In genomic region chr15:93942140-93942808, GRCh38 we compare ENCODE assay signal across 14 cellular contexts.
A peak's percentile ranks its signal among the peaks of the same experiment; 100 is the strongest.
DNase-seq lines count a peak whose midpoint lies in the region; ATAC-seq, FAIRE-seq and TF ChIP-seq lines count a peak whose summit lies in the region.
"Had no signal": no experiment of that assay in that cellular context is flagged by ENCODE, and none has a peak within 500 bp of the region (broad histone marks: within the 10 kb centered on the region; RNA-seq: fewer than 3 reads in every experiment).

No MANE protein-coding gene starts in this region.

- H3K27me3 ChIP-seq in keratinocyte (ENCODE audit: control insufficient read depth, extremely low read depth, insufficient read depth, low read length): no peaks in the 10 kb centered on the region
- H3K27me3 ChIP-seq: pancreas, uterus had no signal

- no peaks in the 10 kb centered on the region for H3K79me2 ChIP-seq in keratinocyte (ENCODE audit: control insufficient read depth, insufficient read depth, low read length)

- FAIRE-seq in keratinocyte (lab: Jason Lieb, UNC): peak; percentile 23
- FAIRE-seq: pancreas had no signal

- TF ChIP-seq CTCF in keratinocyte (optimal IDR thresholded peaks at IDR 0.05 in 1 of 3, IDR thresholded peaks at IDR 0.05 in 1 of 3, conservative IDR thresholded peaks at IDR 0.05 in 1 of 3; ENCODE audit: extremely low read depth in 1 of 3, insufficient read depth in 2 of 3, low read length in 3 of 3): no peak

- H4K20me1 ChIP-seq in keratinocyte (ENCODE audit: control insufficient read depth, extremely low read depth, insufficient read depth, low read length): no peaks in the 10 kb centered on the region

- no peak overlapping the region for H3K27ac ChIP-seq in keratinocyte (ENCODE audit: control insufficient read depth, insufficient read depth, low read length)
- H3K27ac ChIP-seq: pancreas, uterus had no signal

- H3K9ac ChIP-seq in keratinocyte (ENCODE audit: control insufficient read depth, extremely low read depth, insufficient read depth, low read length): no peak overlapping the region

- no peaks in the 10 kb centered on the region for H3K36me3 ChIP-seq in keratinocyte (ENCODE audit: control insufficient read depth in 2 of 2, extremely low read depth in 1 of 2, insufficient read depth in 2 of 2, low read length in 2 of 2)
- H3K36me3 ChIP-seq: pancreas, uterus had no signal

- no peak overlapping the region for H2AFZ ChIP-seq in keratinocyte (ENCODE audit: control insufficient read depth, low read length)

- H3K4me2 ChIP-seq in keratinocyte (ENCODE audit: control insufficient read depth, extremely low read depth, insufficient read depth, low read depth, low read length): no peak overlapping the region
- H3K4me2 ChIP-seq: smooth muscle cell had no signal

- no peaks in the 10 kb centered on the region for H3K9me3 ChIP-seq in keratinocyte (ENCODE audit: control insufficient read depth, low read depth, low read length)
- H3K9me3 ChIP-seq: pancreas, uterus had no signal

- H3K4me1 ChIP-seq in keratinocyte (ENCODE audit: control insufficient read depth, extremely low read depth, insufficient read depth, low read length): peaks cover 5% of the 10 kb centered on the region
- H3K4me1 ChIP-seq: pancreas, uterus had no signal

- DNase-seq in DMS153 treated with DMSO at 0.1 percent for 48 hours (lab: John Stamatoyannopoulos, UW; ENCODE audit: unreplicated experiment): peak; percentile 22
- DNase-seq in NCI-H1048 (lab: John Stamatoyannopoulos, UW): peak; percentile 64
- peak; percentile 65 for DNase-seq in NOMO-1 treated with DMSO at 0.1 percent for 48 hours (lab: John Stamatoyannopoulos, UW; ENCODE audit: unreplicated experiment)
- no peak for DNase-seq in keratinocyte (ENCODE audit: low read depth, low spot score)
- DNase-seq in dedifferentiated amniotic fluid mesenchymal stem cell (ENCODE audit: extremely low spot score): no peak
- DNase-seq in Ammon's horn (ENCODE audit: low spot score): no peak
- DNase-seq: activated CD4-positive, alpha-beta T cell treated with anti-CD3 and anti-CD28 coated beads, Interleukin-2, amount 50 U/mL, for 1 hour; activated T-cell treated with anti-CD3 and anti-CD28 coated beads, Interleukin-2, amount 50 U/mL, for 1 hour; NCI-H146; pancreas; stimulated activated naive CD4-positive, alpha-beta T cell treated with Interleukin-2 at 50 U/mL for 16 hours; uterus had no signal

- no peak for ATAC-seq in HG02588 (IDR thresholded peaks at IDR 0.05; ENCODE audit: unreplicated experiment)
- ATAC-seq: pancreas had no signal

- H3K9me1 ChIP-seq in keratinocyte (ENCODE audit: control insufficient read depth, extremely low read depth, insufficient read depth, low read length): no peaks in the 10 kb centered on the region

- no peak overlapping the region for H3K4me3 ChIP-seq in keratinocyte (ENCODE audit: control insufficient read depth in 2 of 3, extremely low read depth in 1 of 3, insufficient read depth in 2 of 3, low read depth in 1 of 3, low read length in 3 of 3)
- H3K4me3 ChIP-seq: pancreas, smooth muscle cell, uterus had no signal

- dilution Hi-C loops in keratinocyte (cut with MboI; ENCODE audit: extremely low pct_ligation_motif_present, low sequenced_read_pairs): no loop called here

Comparison
In these comparisons a context has a peak if more than half of its experiments do, and no peak if none do; other contexts are left out.
1. DNase-seq: peak in DMS153 treated with DMSO at 0.1 percent for 48 hours (single experiment), NCI-H1048 (single experiment) and NOMO-1 treated with DMSO at 0.1 percent for 48 hours (single experiment); none in keratinocyte (single experiment), dedifferentiated amniotic fluid mesenchymal stem cell (single experiment) and Ammon's horn (single experiment).